In genomic region chr17:29158096-29158495, GRCh38 we compare ENCODE assay signal across 11 cellular contexts. TPM values are rescaled to one million over a fixed set of nuclear protein-coding genes. Genes with fewer than 3 reads are reported as not detected.
A peak's percentile ranks its signal among the peaks of the same experiment; 100 is the strongest.
DNase-seq lines count a peak whose midpoint lies in the region; ATAC-seq and TF ChIP-seq lines count a peak whose summit lies in the region.
"Had no signal": no experiment of that assay in that cellular context is flagged by ENCODE, and none has a peak within 500 bp of the region (broad histone marks: within the 10 kb centered on the region; RNA-seq: fewer than 3 reads in every experiment).

No MANE protein-coding gene starts in this region.

- H3K36me3 Mint-ChIP-seq in HFFc6 (ENCODE audit: low read depth) = no peaks in the 10 kb centered on the region
- H3K36me3 Mint-ChIP-seq in activated CD4-positive, alpha-beta memory T cell treated with anti-CD3 and anti-CD28 coated beads for 36 hours = no peaks in the 10 kb centered on the region

- H3K4me3 Mint-ChIP-seq in HFFc6 = no peak overlapping the region; the same call in 1 of the 2 replicates
- H3K4me3 Mint-ChIP-seq in activated CD4-positive, alpha-beta memory T cell treated with anti-CD3 and anti-CD28 coated beads for 36 hours = no peak overlapping the region
- H3K4me3 Mint-ChIP-seq: activated naive CD8-positive, alpha-beta T cell had no signal

- H3K9me3 Mint-ChIP-seq in HFFc6 = no peaks in the 10 kb centered on the region
- H3K9me3 Mint-ChIP-seq in activated CD4-positive, alpha-beta memory T cell treated with anti-CD3 and anti-CD28 coated beads for 36 hours = no peaks in the 10 kb centered on the region

- H3K4me3 ChIP-seq in astrocyte of the cerebellum (ENCODE audit: low read depth, low read length) (peak overlapping the region; percentile 15), left lung (no peak overlapping the region), subcutaneous abdominal adipose tissue (ENCODE audit: low read depth in 1 of 5, low read length in 5 of 5) (no peak overlapping the region)

- TF ChIP-seq CTCF in HFFc6 (IDR thresholded peaks at IDR 0.05) (no peak), astrocyte of the cerebellum (IDR thresholded peaks at IDR 0.05; ENCODE audit: low read depth, low read length, missing control alignments) (no peak), left lung (IDR thresholded peaks at IDR 0.05) (no peak)

- H3K27me3 ChIP-seq in left lung = no peaks in the 10 kb centered on the region
- H3K27me3 ChIP-seq in subcutaneous abdominal adipose tissue (ENCODE audit: control insufficient read depth in 5 of 5, insufficient read depth in 4 of 5, low read length in 5 of 5) = no peaks in the 10 kb centered on the region

- H3K27ac ChIP-seq in left lung (peak overlapping the region in 1 of 2 donors; percentile 64), subcutaneous abdominal adipose tissue (ENCODE audit: low read depth, low read length) (peak overlapping the region; percentile 92)

- H3K36me3 ChIP-seq in left lung (no peaks in the 10 kb centered on the region), subcutaneous abdominal adipose tissue (ENCODE audit: control insufficient read depth in 5 of 5, insufficient read depth in 5 of 5, low read length in 5 of 5) (no peaks in the 10 kb centered on the region)

- peak overlapping the region; percentile 61; the same call in 1 of the 2 replicates for H3K27ac Mint-ChIP-seq in HFFc6
- no peak overlapping the region for H3K27ac Mint-ChIP-seq in activated CD4-positive, alpha-beta memory T cell treated with anti-CD3 and anti-CD28 coated beads for 36 hours
- H3K27ac Mint-ChIP-seq: activated naive CD8-positive, alpha-beta T cell had no signal

- DNase-seq in HFFc6 (no peak), astrocyte of the cerebellum (ENCODE audit: low read depth) (peak; percentile 34), left lung (no peak), NCI-H1694 treated with DMSO at 0.1 percent for 48 hours (lab: John Stamatoyannopoulos, UW) (no peak), nucleus accumbens (lab: John Stamatoyannopoulos, UW) (no peak)
- DNase-seq in activated CD4-positive, alpha-beta memory T cell treated with anti-CD3 and anti-CD28 coated beads for 36 hours = no peak
- DNase-seq: left cardiac atrium, PC-3 had no signal

- intact Hi-C loops in left lung (cut with DNase I) = no loop called here
- intact Hi-C loops in activated CD4-positive, alpha-beta memory T cell treated with anti-CD3 and anti-CD28 coated beads for 36 hours (cut with micrococcal nuclease) = no loop called here

- CTCF ChIA-PET in activated CD4-positive, alpha-beta memory T cell treated with anti-CD3 and anti-CD28 coated beads for 36 hours (lab: Charles Lee) = interaction anchor here (1.4 to 4.0 kb wide), 3 partner anchors 9 to 134 kb away, joined by 4 to 21 read pairs (median 12); no protein-coding TSS in a partner anchor

- H3K4me1 ChIP-seq in left lung (peaks cover 52 to 68% of the 10 kb centered on the region in 2 donors), subcutaneous abdominal adipose tissue (ENCODE audit: control insufficient read depth in 5 of 5, insufficient read depth in 5 of 5, low read length in 5 of 5) (peaks cover 20 to 83% (median 55%) of the 10 kb centered on the region in 5 donors)

- H3K9ac ChIP-seq in subcutaneous abdominal adipose tissue (ENCODE audit: low read length in 5 of 5) = no peak overlapping the region

- POLR2A ChIA-PET in activated CD4-positive, alpha-beta memory T cell treated with anti-CD3 and anti-CD28 coated beads for 36 hours (lab: Charles Lee) = no interaction called here

- ATAC-seq in left lung (peak; percentile 3), GM19452 (IDR thresholded peaks at IDR 0.05; ENCODE audit: unreplicated experiment) (no peak)
- ATAC-seq: left cardiac atrium, PC-3 had no signal

- peaks cover 67% of the 10 kb centered on the region for H3K4me1 Mint-ChIP-seq in HFFc6 (ENCODE audit: low read depth)
- peaks cover 32% of the 10 kb centered on the region for H3K4me1 Mint-ChIP-seq in activated CD4-positive, alpha-beta memory T cell treated with anti-CD3 and anti-CD28 coated beads for 36 hours (ENCODE audit: low read depth)

- peaks cover 2% of the 10 kb centered on the region for H3K27me3 Mint-ChIP-seq in HFFc6 (ENCODE audit: insufficient read depth)
- H3K27me3 Mint-ChIP-seq in activated CD4-positive, alpha-beta memory T cell treated with anti-CD3 and anti-CD28 coated beads for 36 hours = no peaks in the 10 kb centered on the region
- H3K27me3 Mint-ChIP-seq: activated naive CD8-positive, alpha-beta T cell had no signal

- H3K9me3 ChIP-seq in left lung (no peaks in the 10 kb centered on the region), subcutaneous abdominal adipose tissue (ENCODE audit: control insufficient read depth in 5 of 5, low read length in 5 of 5) (no peaks in the 10 kb centered on the region)

- in situ Hi-C loops in astrocyte of the cerebellum (cut with HindIII; ENCODE audit: low sequenced_read_pairs) = loop anchor here (5.0 kb wide), 1 partner anchor 54 kb away; no protein-coding TSS in a partner anchor

RNA-seq across cellular contexts. Expression of gene MYO18A, which starts 22.1 kb away (rescaled TPM):
- 10 to 100 TPM; 39.2 to 57.7 (median 42.9) TPM for total RNA-seq in HFFc6 (2021; fragmentation: NEBNext Ultra II Directional; extraction: Animal tissue kit (Norgen Biotek cat#: 25700))
- 10 to 100 TPM; 55.9 to 58.3 TPM for total RNA-seq in left lung
- 10 to 100 TPM; 46.3 to 47.1 TPM for total RNA-seq in activated CD4-positive, alpha-beta memory T cell treated with anti-CD3 and anti-CD28 coated beads for 36 hours
